ENCODE assay signal across 30 cellular contexts in genomic region chr7:118305686-118306085, GRCh38.
DNase-seq lines count a peak whose midpoint lies in the region; ATAC-seq, FAIRE-seq and TF ChIP-seq lines count a peak whose summit lies in the region.
"Had no signal": no experiment of that assay in that cellular context is flagged by ENCODE, and none has a peak within 500 bp of the region (broad histone marks: within the 10 kb centered on the region; RNA-seq: fewer than 3 reads in every experiment).

No MANE protein-coding gene starts in this region.

- no peak for ATAC-seq in aorta (ENCODE audit: low FRiP score)
- ATAC-seq: activated CD4-positive, alpha-beta T cell treated with anti-CD3 and anti-CD28 coated beads for 36 hours; gastroesophageal sphincter; left cardiac atrium; pancreas; right cardiac atrium had no signal

- intact Hi-C loops in aorta (cut with DNase I): no loop called here

- peaks cover 3% of the 10 kb centered on the region for H3K9me3 ChIP-seq in aorta (ENCODE audit: control insufficient read depth, low read length)
- H3K9me3 ChIP-seq: gastroesophageal sphincter, pancreas, SK-N-SH had no signal

- no peak for TF ChIP-seq POLR2A in H54 (IDR thresholded peaks at IDR 0.05; ENCODE audit: low read depth, low read length)

- WGBS in aorta, 2 donors: 56 to 68% methylated on average over 1 of the region's 1 CpG

- H3K27ac ChIP-seq in aorta (ENCODE audit: low read depth in 1 of 2, low read length in 2 of 2): no peak overlapping the region
- H3K27ac ChIP-seq: BLaER1 treated with 17β-estradiol and CSF1 and Interleukin-3, amounts not matched to agents 10 nM and 100 nM; breast epithelium; coronary artery; gastroesophageal sphincter; hepatocyte; pancreas; RWPE1 had no signal

- no peaks in the 10 kb centered on the region for H3K4me1 ChIP-seq in aorta (ENCODE audit: control insufficient read depth in 1 of 2, insufficient read depth in 2 of 2, low read length in 2 of 2)
- H3K4me1 ChIP-seq: breast epithelium, gastroesophageal sphincter, pancreas had no signal

- no peak overlapping the region for H3K4me3 ChIP-seq in aorta (ENCODE audit: low read length in 2 of 2)
- H3K4me3 ChIP-seq: BLaER1 treated with 17β-estradiol and CSF1 and Interleukin-3, amounts not matched to agents 10 nM and 100 nM; breast epithelium; coronary artery; gastroesophageal sphincter; hepatocyte; pancreas had no signal

- peak; percentile 58 for FAIRE-seq in H54 (lab: Jason Lieb, UNC)
- FAIRE-seq: pancreas had no signal

- no peaks in the 10 kb centered on the region for H3K27me3 ChIP-seq in aorta (ENCODE audit: control insufficient read depth in 1 of 2, insufficient read depth in 2 of 2, low read length in 1 of 2)
- H3K27me3 ChIP-seq: breast epithelium, gastroesophageal sphincter, hepatocyte, pancreas had no signal

- H3K36me3 ChIP-seq in aorta (ENCODE audit: control insufficient read depth in 1 of 2, insufficient read depth in 2 of 2, low read length in 1 of 2): no peaks in the 10 kb centered on the region
- H3K36me3 ChIP-seq: BLaER1 treated with 17β-estradiol and CSF1 and Interleukin-3, amounts not matched to agents 10 nM and 100 nM; breast epithelium; gastroesophageal sphincter; pancreas had no signal

- no peak for DNase-seq in H54 (ENCODE audit: insufficient read length, low spot score)
- DNase-seq in NCI-H226: peak; percentile 68
- DNase-seq in astrocyte of the hippocampus (ENCODE audit: low read depth, low spot score): peak; percentile 3
- peak; percentile 45 for DNase-seq in foreskin melanocyte
- no peak for DNase-seq in AG08395 (ENCODE audit: low spot score)
- DNase-seq in activated T-cell treated with anti-CD3 and anti-CD28 coated beads for 4 hours: no peak
- DNase-seq in UCSD-AML1 (lab: John Stamatoyannopoulos, UW; ENCODE audit: unreplicated experiment): no peak
- no peak for DNase-seq in aorta
- DNase-seq: ACHN; activated CD4-positive, alpha-beta T cell treated with anti-CD3 and anti-CD28 coated beads for 36 hours; activated CD8-positive, alpha-beta memory T cell treated with anti-CD3 and anti-CD28 coated beads for 24 hours; activated gamma-delta T cell treated with Interleukin-2 at 50 U/mL for 16 hours; activated T-cell treated with anti-CD3 and anti-CD28 coated beads, Interleukin-2, amount 50 U/mL, for 24 hours; effector memory CD4-positive, alpha-beta T cell; erythroblast; KG1; left cardiac atrium; NCI-H1092; NCI-H187; pancreas; right cardiac atrium; SK-N-SH; stimulated activated CD4-positive, alpha-beta T cell treated with anti-CD3 and anti-CD28 coated beads, Interleukin-2, amount 100 ng/mL, for 48 hours; T-helper 2 cell had no signal

Comparison
In these comparisons a context has a peak if more than half of its experiments do, and no peak if none do; other contexts are left out.
1. DNase-seq: peak in NCI-H226 (single experiment), astrocyte of the hippocampus (single experiment) and foreskin melanocyte (single experiment); none in H54 (single experiment), AG08395 (single experiment), activated T-cell treated with anti-CD3 and anti-CD28 coated beads for 4 hours (single experiment), UCSD-AML1 (single experiment) and aorta (0 of 2).